ENCODE assay signal across 8 cellular contexts in the genomic region with DNA sequence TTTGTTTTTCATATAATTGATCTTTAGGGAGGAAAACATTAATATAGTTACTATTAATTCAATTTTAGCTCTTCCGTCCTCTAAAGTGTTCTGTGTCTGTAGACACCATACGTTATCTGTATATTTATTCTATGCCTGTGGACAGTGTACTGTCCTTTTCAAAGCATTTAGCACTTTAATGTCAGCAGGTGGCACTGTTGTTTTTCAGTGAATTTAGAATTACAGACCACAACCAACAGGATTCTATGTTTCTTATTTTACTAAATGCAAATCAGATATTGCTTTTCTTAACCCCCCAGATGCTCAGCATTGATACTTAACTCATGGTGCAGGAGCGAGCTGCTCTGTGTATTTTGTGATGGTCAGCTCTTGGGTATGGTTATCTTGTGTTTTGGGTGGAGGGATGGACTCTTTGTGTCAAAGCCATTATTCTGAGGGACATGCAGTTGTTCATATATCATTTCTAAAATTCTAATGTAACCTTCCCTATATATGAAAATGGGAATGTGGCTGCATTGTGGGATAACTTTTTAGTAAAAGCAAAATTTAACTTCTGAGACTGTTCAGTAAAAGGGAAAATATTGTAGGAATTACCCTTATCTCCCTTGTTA.
DNase-seq lines count a peak whose midpoint lies in the region; ATAC-seq, FAIRE-seq and TF ChIP-seq lines count a peak whose summit lies in the region.

No MANE protein-coding gene starts in this region.

- H3K9ac ChIP-seq in Loucy (ENCODE audit: low read depth, low read length, poor library complexity, severe bottlenecking) = no peak overlapping the region

- H4K20me1 ChIP-seq in Loucy (ENCODE audit: insufficient read depth, low read length, poor library complexity, severe bottlenecking) = no peaks in the 10 kb centered on the region

- no peaks in the 10 kb centered on the region for H3K9me3 Mint-ChIP-seq in activated B cell treated with CpG ODN at 0.5 μM for 24 hours

- no peak for FAIRE-seq in HTR-8/SVneo (lab: Jason Lieb, UNC)

- H3K4me1 Mint-ChIP-seq in activated B cell treated with CpG ODN at 0.5 μM for 24 hours = peaks cover 3% of the 10 kb centered on the region

- H3K4me3 ChIP-seq in A673 (ENCODE audit: low read depth, low read length, poor library complexity, severe bottlenecking) (no peak overlapping the region), Loucy (ENCODE audit: low read length, poor library complexity, severe bottlenecking) (no peak overlapping the region)

- no peaks in the 10 kb centered on the region for H3K9me2 ChIP-seq in Loucy (replicated peaks; ENCODE audit: low read depth, low read length)

- H3K4me1 ChIP-seq in A673 (ENCODE audit: insufficient read depth, low read length, poor library complexity, severe bottlenecking) = peaks cover 53% of the 10 kb centered on the region
- H3K4me1 ChIP-seq in Loucy (ENCODE audit: insufficient read depth, low read length, poor library complexity, severe bottlenecking) = no peaks in the 10 kb centered on the region

- intact Hi-C loops in A673 (cut with micrococcal nuclease; ENCODE audit: unreplicated experiment) = loop anchor here (2.0 to 5.0 kb wide), 4 partner anchors 175 to 647 kb away; no protein-coding TSS in a partner anchor
- intact Hi-C loops in activated B cell treated with CpG ODN at 0.5 μM for 24 hours (cut with micrococcal nuclease) = loop anchor here (1.0 kb wide), 1 partner anchor 174 kb away; no protein-coding TSS in a partner anchor

- no peak overlapping the region for H3K27ac Mint-ChIP-seq in activated B cell treated with CpG ODN at 0.5 μM for 24 hours

- peak; percentile 74 for TF ChIP-seq CTCF in A673 (conservative IDR thresholded peaks at IDR 0.05; ENCODE audit: low read depth, low read length)
- TF ChIP-seq CTCF in GM12873 (IDR thresholded peaks at IDR 0.05; ENCODE audit: insufficient read depth, low read depth, low read length, missing control alignments) = peak; percentile 44
- TF ChIP-seq CTCF in Loucy (conservative IDR thresholded peaks at IDR 0.05; ENCODE audit: low read length) = peak; percentile 75
- no peak for TF ChIP-seq CTCF in activated B cell treated with CpG ODN at 0.5 μM for 24 hours (IDR thresholded peaks at IDR 0.05)

- H3K9me3 ChIP-seq in A673 (ENCODE audit: low read depth, low read length, poor library complexity, severe bottlenecking) = no peaks in the 10 kb centered on the region
- no peaks in the 10 kb centered on the region for H3K9me3 ChIP-seq in Loucy (ENCODE audit: insufficient read depth, low read depth, low read length)

- CTCF ChIA-PET in A673 (lab: Charles Lee) (no interaction called here), activated B cell treated with CpG ODN at 0.5 μM for 24 hours (lab: Charles Lee) (interaction anchor here (0.8 to 5.1 kb wide), 8 partner anchors 9 to 285 kb away, joined by 3 to 27 read pairs (median 6); no protein-coding TSS in a partner anchor)

- no peak overlapping the region for H3K4me3 Mint-ChIP-seq in activated B cell treated with CpG ODN at 0.5 μM for 24 hours

- no peaks in the 10 kb centered on the region for H3K27me3 Mint-ChIP-seq in activated B cell treated with CpG ODN at 0.5 μM for 24 hours

- H2AFZ ChIP-seq in Loucy (ENCODE audit: low read length) = no peak overlapping the region

- H3K4me2 ChIP-seq in Loucy (ENCODE audit: low read depth, low read length, poor library complexity, severe bottlenecking) = no peak overlapping the region

- H3K79me2 ChIP-seq in Loucy (ENCODE audit: insufficient read depth, low read length) = no peaks in the 10 kb centered on the region

- no TSS peak for BruUV-seq in A673 (replicated peaks; lab: Mats Ljungman, UMichigan)

- DNase-seq in A673 (ENCODE audit: low spot score) = peak; percentile 80
- DNase-seq in activated B cell treated with CpG ODN at 0.5 μM for 24 hours = no peak
- DNase-seq in iris pigment epithelial cell (ENCODE audit: low read depth) = peak; percentile 45
- DNase-seq in islet precursor cell = no peak
- DNase-seq in stimulated activated CD4-positive, alpha-beta T cell treated with anti-CD3 and anti-CD28 coated beads, Interleukin-12 subunit alpha, Interleukin-12 subunit beta, amount 100 ng/mL, for 4 hours = no peak
- no peak for DNase-seq in HTR-8/SVneo (ENCODE audit: insufficient read length, low spot score)

- H3K36me3 ChIP-seq in A673 (ENCODE audit: insufficient read depth, low read length, poor library complexity, severe bottlenecking) (peaks cover 31% of the 10 kb centered on the region), Loucy (ENCODE audit: insufficient read depth, low read length) (peaks cover 36% of the 10 kb centered on the region)

- no peaks in the 10 kb centered on the region for H3K27me3 ChIP-seq in A673 (replicated peaks; ENCODE audit: insufficient read depth, low read depth, low read length, poor library complexity)
- no peaks in the 10 kb centered on the region for H3K27me3 ChIP-seq in Loucy (ENCODE audit: insufficient read depth, low read length, poor library complexity, severe bottlenecking)

- POLR2A ChIA-PET in A673 (lab: Charles Lee; ENCODE audit: low non-redundant PET) = no interaction called here
- POLR2A ChIA-PET in activated B cell treated with CpG ODN at 0.5 μM for 24 hours (lab: Charles Lee) = no interaction called here

- peak; percentile 42 for ATAC-seq in activated B cell treated with CpG ODN at 0.5 μM for 24 hours (ENCODE audit: low read depth)

- 0 out of 2 replicates have a peak, but pooled peaks cover 3% of the 10 kb centered on the region for H3F3A ChIP-seq in Loucy (ENCODE audit: low read depth)

- H3K36me3 Mint-ChIP-seq in activated B cell treated with CpG ODN at 0.5 μM for 24 hours (ENCODE audit: low read depth) = peaks cover 62% of the 10 kb centered on the region

- peak overlapping the region; percentile 51 for H3K27ac ChIP-seq in A673 (ENCODE audit: low read depth, low read length, poor library complexity, severe bottlenecking)

Comparison
In these comparisons a context has a peak if more than half of its experiments do, and no peak if none do; other contexts are left out.
1. DNase-seq: peak in A673 (single experiment) and iris pigment epithelial cell (single experiment); none in activated B cell treated with CpG ODN at 0.5 μM for 24 hours (single experiment), islet precursor cell (single experiment), stimulated activated CD4-positive, alpha-beta T cell treated with anti-CD3 and anti-CD28 coated beads, Interleukin-12 subunit alpha, Interleukin-12 subunit beta, amount 100 ng/mL, for 4 hours (single experiment) and HTR-8/SVneo (single experiment).